In the genomic region with DNA sequence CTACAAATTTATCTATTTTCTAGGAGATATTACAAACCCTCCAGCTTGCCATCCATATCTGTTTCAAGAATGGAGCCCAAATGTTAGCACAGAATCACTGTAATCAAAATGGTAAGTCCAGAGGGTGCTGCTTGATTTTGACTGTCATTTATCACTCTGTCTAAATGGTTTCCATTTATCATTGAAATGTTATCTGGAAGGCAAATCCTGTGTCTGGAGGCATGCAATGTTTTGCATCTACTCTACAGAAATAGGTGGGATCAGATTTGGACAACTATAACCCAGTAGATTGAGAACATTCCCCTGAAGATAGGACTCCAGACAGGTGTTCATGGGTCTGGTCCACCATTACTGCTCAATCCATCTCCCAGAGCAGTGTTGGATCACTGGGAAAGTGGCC, we compare ENCODE assay signal across 34 cellular contexts.
"Had no signal": no experiment of that assay in that cellular context is flagged by ENCODE, and none has a peak within 500 bp of the region (broad histone marks: within the 10 kb centered on the region; RNA-seq: fewer than 3 reads in every experiment).

No MANE protein-coding gene starts in this region.

- H3K9ac ChIP-seq: KMS-11 had no signal

- H3K27me3 ChIP-seq: MG63 had no signal

- H3K36me3 ChIP-seq: MG63 had no signal

- H3K27ac ChIP-seq: KMS-11 had no signal

- H3K4me2 ChIP-seq: KMS-11 had no signal

- H3K4me3 ChIP-seq: MG63 had no signal

- DNase-seq: Karpas-422, Kasumi-1, MG63, MM.1S, MV-4-11, NCI-H1048, NCI-H1092, NCI-H1092 treated with DMSO at 0.1 percent for 48 hours, NCI-H1105, NCI-H1105 treated with DMSO at 0.1 percent for 48 hours, NCI-H1417, NCI-H1417 treated with DMSO at 0.1 percent for 48 hours, NCI-H1436, NCI-H1436 treated with DMSO at 0.1 percent for 48 hours, NCI-H146, NCI-H1694, NCI-H1694 treated with DMSO at 0.1 percent for 48 hours, NCI-H187, NCI-H187 treated with DMSO at 0.1 percent for 48 hours, NCI-H1930, NCI-H2029, NCI-H2029 treated with DMSO at 0.1 percent for 48 hours, NCI-H2081, NCI-H2081 treated with DMSO at 0.1 percent for 48 hours, NCI-H2107, NCI-H2171, NCI-H2227 treated with DMSO at 0.1 percent for 48 hours, NCI-H226, NCI-H345, NCI-H446, NCI-H446 treated with DMSO at 0.1 percent for 48 hours, NCI-H510A, NCI-H510A treated with DMSO at 0.1 percent for 48 hours had no signal
